ENCODE assay signal across 1 cellular context in genomic region chr2:43142921-43143438, GRCh38.
TF ChIP-seq lines count a peak whose summit lies in the region.

No MANE protein-coding gene starts in this region.

TF ChIP-seq in H1, 55 proteins besides CTCF, POLR2A, EP300 and RAD21 (continued from another document):
- TF ChIP-seq JUN (IDR thresholded peaks at IDR 0.05; ENCODE audit: low read depth, low read length): no peak
- TF ChIP-seq KDM1A (IDR thresholded peaks at IDR 0.05; ENCODE audit: borderline replicate concordance, low read length): no peak
